ENCODE assay signal across 2 cellular contexts in genomic region chr2:95374029-95374428, GRCh38.
TF ChIP-seq lines count a peak whose summit lies in the region.

No MANE protein-coding gene starts in this region.

TF ChIP-seq in GM23338, 12 proteins besides CTCF, POLR2A, EP300 and RAD21:
- TF ChIP-seq, protein P1, sequence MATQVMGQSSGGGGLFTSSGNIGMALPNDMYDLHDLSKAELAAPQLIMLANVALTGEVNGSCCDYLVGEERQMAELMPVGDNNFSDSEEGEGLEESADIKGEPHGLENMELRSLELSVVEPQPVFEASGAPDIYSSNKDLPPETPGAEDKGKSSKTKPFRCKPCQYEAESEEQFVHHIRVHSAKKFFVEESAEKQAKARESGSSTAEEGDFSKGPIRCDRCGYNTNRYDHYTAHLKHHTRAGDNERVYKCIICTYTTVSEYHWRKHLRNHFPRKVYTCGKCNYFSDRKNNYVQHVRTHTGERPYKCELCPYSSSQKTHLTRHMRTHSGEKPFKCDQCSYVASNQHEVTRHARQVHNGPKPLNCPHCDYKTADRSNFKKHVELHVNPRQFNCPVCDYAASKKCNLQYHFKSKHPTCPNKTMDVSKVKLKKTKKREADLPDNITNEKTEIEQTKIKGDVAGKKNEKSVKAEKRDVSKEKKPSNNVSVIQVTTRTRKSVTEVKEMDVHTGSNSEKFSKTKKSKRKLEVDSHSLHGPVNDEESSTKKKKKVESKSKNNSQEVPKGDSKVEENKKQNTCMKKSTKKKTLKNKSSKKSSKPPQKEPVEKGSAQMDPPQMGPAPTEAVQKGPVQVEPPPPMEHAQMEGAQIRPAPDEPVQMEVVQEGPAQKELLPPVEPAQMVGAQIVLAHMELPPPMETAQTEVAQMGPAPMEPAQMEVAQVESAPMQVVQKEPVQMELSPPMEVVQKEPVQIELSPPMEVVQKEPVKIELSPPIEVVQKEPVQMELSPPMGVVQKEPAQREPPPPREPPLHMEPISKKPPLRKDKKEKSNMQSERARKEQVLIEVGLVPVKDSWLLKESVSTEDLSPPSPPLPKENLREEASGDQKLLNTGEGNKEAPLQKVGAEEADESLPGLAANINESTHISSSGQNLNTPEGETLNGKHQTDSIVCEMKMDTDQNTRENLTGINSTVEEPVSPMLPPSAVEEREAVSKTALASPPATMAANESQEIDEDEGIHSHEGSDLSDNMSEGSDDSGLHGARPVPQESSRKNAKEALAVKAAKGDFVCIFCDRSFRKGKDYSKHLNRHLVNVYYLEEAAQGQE (IDR thresholded peaks at IDR 0.05; ENCODE audit: unreplicated experiment) = peak; percentile 35
- TF ChIP-seq CREB1 (CRISPR knock-in tag; IDR thresholded peaks at IDR 0.05; ENCODE audit: low read depth) = no peak
- no peak for TF ChIP-seq ZNF114 (CRISPR knock-in tag; IDR thresholded peaks at IDR 0.05)
- no peak for TF ChIP-seq STAT1 (IDR thresholded peaks at IDR 0.05; ENCODE audit: unreplicated experiment)
- no peak for TF ChIP-seq ETS1 (IDR thresholded peaks at IDR 0.05)

TF ChIP-seq in HEK293, 187 proteins besides CTCF, POLR2A, EP300 and RAD21 (continued from another document):
- TF ChIP-seq, protein P2, sequence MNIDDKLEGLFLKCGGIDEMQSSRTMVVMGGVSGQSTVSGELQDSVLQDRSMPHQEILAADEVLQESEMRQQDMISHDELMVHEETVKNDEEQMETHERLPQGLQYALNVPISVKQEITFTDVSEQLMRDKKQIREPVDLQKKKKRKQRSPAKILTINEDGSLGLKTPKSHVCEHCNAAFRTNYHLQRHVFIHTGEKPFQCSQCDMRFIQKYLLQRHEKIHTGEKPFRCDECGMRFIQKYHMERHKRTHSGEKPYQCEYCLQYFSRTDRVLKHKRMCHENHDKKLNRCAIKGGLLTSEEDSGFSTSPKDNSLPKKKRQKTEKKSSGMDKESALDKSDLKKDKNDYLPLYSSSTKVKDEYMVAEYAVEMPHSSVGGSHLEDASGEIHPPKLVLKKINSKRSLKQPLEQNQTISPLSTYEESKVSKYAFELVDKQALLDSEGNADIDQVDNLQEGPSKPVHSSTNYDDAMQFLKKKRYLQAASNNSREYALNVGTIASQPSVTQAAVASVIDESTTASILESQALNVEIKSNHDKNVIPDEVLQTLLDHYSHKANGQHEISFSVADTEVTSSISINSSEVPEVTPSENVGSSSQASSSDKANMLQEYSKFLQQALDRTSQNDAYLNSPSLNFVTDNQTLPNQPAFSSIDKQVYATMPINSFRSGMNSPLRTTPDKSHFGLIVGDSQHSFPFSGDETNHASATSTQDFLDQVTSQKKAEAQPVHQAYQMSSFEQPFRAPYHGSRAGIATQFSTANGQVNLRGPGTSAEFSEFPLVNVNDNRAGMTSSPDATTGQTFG (tag by site-specific recombination; IDR thresholded peaks at IDR 0.05; ENCODE audit: borderline replicate concordance) = no peak
- TF ChIP-seq, protein P1 (tag by site-specific recombination; IDR thresholded peaks at IDR 0.05) = peak; percentile 84
- no peak for TF ChIP-seq ZBTB17 (tag by site-specific recombination; IDR thresholded peaks at IDR 0.05)
- no peak for TF ChIP-seq ZNF623 (tag by site-specific recombination; IDR thresholded peaks at IDR 0.05)
- no peak for TF ChIP-seq ZNF544 (tag by site-specific recombination; IDR thresholded peaks at IDR 0.05)
- TF ChIP-seq, protein P3, sequence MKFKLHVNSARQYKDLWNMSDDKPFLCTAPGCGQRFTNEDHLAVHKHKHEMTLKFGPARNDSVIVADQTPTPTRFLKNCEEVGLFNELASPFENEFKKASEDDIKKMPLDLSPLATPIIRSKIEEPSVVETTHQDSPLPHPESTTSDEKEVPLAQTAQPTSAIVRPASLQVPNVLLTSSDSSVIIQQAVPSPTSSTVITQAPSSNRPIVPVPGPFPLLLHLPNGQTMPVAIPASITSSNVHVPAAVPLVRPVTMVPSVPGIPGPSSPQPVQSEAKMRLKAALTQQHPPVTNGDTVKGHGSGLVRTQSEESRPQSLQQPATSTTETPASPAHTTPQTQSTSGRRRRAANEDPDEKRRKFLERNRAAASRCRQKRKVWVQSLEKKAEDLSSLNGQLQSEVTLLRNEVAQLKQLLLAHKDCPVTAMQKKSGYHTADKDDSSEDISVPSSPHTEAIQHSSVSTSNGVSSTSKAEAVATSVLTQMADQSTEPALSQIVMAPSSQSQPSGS (tag by site-specific recombination; IDR thresholded peaks at IDR 0.05; ENCODE audit: low read depth) = no peak
- no peak for TF ChIP-seq ZNF114 (tag by site-specific recombination; IDR thresholded peaks at IDR 0.05)
- peak; percentile 35; the same call in 1 of the 2 replicates for TF ChIP-seq GLIS1 (tag by site-specific recombination; IDR thresholded peaks at IDR 0.05)
- TF ChIP-seq ZNF580 (tag by site-specific recombination; IDR thresholded peaks at IDR 0.05) = no peak
- no peak for TF ChIP-seq PATZ1 (tag by site-specific recombination; IDR thresholded peaks at IDR 0.05)
- no peak for TF ChIP-seq ZNF366 (tag by site-specific recombination; conservative IDR thresholded peaks at IDR 0.05)
- no peak for TF ChIP-seq ZNF169 (tag by site-specific recombination; IDR thresholded peaks at IDR 0.05)
- no peak for TF ChIP-seq ZNF501 (tag by site-specific recombination; IDR thresholded peaks at IDR 0.05)
- TF ChIP-seq MZF1 (tag by site-specific recombination; IDR thresholded peaks at IDR 0.05; ENCODE audit: borderline replicate concordance) = no peak
- no peak for TF ChIP-seq ZNF274 (IDR thresholded peaks at IDR 0.05; ENCODE audit: low read length)
- no peak for TF ChIP-seq ZNF274 (tag by site-specific recombination; IDR thresholded peaks at IDR 0.05; ENCODE audit: borderline replicate concordance)
- TF ChIP-seq, protein P4, sequence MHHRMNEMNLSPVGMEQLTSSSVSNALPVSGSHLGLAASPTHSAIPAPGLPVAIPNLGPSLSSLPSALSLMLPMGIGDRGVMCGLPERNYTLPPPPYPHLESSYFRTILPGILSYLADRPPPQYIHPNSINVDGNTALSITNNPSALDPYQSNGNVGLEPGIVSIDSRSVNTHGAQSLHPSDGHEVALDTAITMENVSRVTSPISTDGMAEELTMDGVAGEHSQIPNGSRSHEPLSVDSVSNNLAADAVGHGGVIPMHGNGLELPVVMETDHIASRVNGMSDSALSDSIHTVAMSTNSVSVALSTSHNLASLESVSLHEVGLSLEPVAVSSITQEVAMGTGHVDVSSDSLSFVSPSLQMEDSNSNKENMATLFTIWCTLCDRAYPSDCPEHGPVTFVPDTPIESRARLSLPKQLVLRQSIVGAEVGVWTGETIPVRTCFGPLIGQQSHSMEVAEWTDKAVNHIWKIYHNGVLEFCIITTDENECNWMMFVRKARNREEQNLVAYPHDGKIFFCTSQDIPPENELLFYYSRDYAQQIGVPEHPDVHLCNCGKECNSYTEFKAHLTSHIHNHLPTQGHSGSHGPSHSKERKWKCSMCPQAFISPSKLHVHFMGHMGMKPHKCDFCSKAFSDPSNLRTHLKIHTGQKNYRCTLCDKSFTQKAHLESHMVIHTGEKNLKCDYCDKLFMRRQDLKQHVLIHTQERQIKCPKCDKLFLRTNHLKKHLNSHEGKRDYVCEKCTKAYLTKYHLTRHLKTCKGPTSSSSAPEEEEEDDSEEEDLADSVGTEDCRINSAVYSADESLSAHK (tag by site-specific recombination; IDR thresholded peaks at IDR 0.05) = no peak
- no peak for TF ChIP-seq ZNF211 (tag by site-specific recombination; IDR thresholded peaks at IDR 0.05; ENCODE audit: low read depth)
- TF ChIP-seq ZIC2 (tag by site-specific recombination; IDR thresholded peaks at IDR 0.05) = 0 out of 2 replicates have a peak, but pooled peaks have one; percentile 27
- TF ChIP-seq ZNF239 (tag by site-specific recombination; IDR thresholded peaks at IDR 0.05) = no peak
